ENCODE assay signal across 1 cellular context in the genomic region with DNA sequence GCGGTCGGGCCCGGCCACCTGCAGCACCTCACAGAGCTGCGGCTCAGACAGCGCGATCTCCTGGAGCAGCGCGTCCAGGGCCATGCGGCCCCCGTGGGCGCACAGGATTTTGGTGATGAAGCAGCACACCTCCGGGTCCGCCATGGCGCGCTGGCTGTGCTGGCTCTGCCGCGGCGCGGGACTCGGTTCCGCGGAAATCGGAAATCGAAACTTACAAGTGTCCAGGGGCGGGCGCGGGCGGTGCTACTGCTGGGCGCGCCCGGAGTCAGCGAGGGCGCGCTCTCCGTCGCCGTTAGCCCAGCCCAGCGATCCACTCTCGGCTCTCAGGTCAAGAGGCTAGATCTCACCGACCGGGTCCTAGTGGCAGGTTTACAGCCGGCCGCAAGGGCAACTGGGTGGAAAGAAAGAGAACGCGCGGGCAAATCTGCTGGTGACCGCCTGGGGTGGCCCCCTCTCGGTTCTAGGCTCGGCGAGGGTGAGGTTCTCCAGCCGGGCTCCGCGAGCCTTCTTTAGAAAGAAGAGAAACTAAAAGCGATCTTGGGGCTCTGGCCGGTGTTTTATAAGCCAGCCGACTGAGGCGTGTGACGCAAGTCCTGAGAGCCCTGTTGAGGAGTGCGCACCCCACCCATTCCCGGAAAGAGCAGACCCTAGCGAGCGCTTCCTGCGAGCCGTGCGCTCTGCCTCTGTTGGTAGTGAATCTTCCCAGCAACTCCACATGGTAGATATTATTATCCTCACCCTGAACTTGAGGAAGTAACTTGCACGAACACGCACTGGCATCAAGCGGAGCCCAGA.
A peak's percentile ranks its signal among the peaks of the same experiment; 100 is the strongest.
TF ChIP-seq lines count a peak whose summit lies in the region.

A gene (minus strand): TSS at position 533 of the 795 bp plus-strand sequence. CDS start 389 bp downstream, at position 144.

TF ChIP-seq in K562, 482 proteins besides CTCF, POLR2A, EP300 and RAD21 (continued from another document and continues in another):
- TF ChIP-seq SPI1 (IDR thresholded peaks at IDR 0.05; ENCODE audit: borderline replicate concordance, low read depth, low read length): 0 out of 2 replicates have a peak, but pooled peaks have one; percentile 2
- TF ChIP-seq LEF1 (IDR thresholded peaks at IDR 0.05): no peak
- no peak for TF ChIP-seq TCF7L2 (IDR thresholded peaks at IDR 0.05; ENCODE audit: low read depth, low read length)
- TF ChIP-seq ERF (CRISPR knock-in tag; IDR thresholded peaks at IDR 0.05): no peak; the same call in 1 of the 2 replicates
- peak; percentile 36 for TF ChIP-seq NCOA1 (IDR thresholded peaks at IDR 0.05; ENCODE audit: low read depth)
- TF ChIP-seq BRD4 (IDR thresholded peaks at IDR 0.05): peak; percentile 59
- TF ChIP-seq BCOR (IDR thresholded peaks at IDR 0.05): peak; percentile 87
- no peak for TF ChIP-seq ZNF551 (CRISPR knock-in tag; IDR thresholded peaks at IDR 0.05)
- no peak for TF ChIP-seq PHTF2 (CRISPR knock-in tag; IDR thresholded peaks at IDR 0.05)
- peak; percentile 57; the same call in 1 of the 2 replicates for TF ChIP-seq HLTF (IDR thresholded peaks at IDR 0.05)
- no peak for TF ChIP-seq ZNF445 (CRISPR knock-in tag; IDR thresholded peaks at IDR 0.05; ENCODE audit: low read depth)
- TF ChIP-seq ZNF77 (CRISPR knock-in tag; IDR thresholded peaks at IDR 0.05): no peak
- TF ChIP-seq, protein P1, sequence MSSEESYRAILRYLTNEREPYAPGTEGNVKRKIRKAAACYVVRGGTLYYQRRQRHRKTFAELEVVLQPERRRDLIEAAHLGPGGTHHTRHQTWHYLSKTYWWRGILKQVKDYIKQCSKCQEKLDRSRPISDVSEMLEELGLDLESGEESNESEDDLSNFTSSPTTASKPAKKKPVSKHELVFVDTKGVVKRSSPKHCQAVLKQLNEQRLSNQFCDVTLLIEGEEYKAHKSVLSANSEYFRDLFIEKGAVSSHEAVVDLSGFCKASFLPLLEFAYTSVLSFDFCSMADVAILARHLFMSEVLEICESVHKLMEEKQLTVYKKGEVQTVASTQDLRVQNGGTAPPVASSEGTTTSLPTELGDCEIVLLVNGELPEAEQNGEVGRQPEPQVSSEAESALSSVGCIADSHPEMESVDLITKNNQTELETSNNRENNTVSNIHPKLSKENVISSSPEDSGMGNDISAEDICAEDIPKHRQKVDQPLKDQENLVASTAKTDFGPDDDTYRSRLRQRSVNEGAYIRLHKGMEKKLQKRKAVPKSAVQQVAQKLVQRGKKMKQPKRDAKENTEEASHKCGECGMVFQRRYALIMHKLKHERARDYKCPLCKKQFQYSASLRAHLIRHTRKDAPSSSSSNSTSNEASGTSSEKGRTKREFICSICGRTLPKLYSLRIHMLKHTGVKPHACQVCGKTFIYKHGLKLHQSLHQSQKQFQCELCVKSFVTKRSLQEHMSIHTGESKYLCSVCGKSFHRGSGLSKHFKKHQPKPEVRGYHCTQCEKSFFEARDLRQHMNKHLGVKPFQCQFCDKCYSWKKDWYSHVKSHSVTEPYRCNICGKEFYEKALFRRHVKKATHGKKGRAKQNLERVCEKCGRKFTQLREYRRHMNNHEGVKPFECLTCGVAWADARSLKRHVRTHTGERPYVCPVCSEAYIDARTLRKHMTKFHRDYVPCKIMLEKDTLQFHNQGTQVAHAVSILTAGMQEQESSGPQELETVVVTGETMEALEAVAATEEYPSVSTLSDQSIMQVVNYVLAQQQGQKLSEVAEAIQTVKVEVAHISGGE (CRISPR knock-in tag; IDR thresholded peaks at IDR 0.05): peak in 2 of 3 experiments; percentile 59 to 89; a peak in 4 of 6 replicates
- TF ChIP-seq, protein P2, sequence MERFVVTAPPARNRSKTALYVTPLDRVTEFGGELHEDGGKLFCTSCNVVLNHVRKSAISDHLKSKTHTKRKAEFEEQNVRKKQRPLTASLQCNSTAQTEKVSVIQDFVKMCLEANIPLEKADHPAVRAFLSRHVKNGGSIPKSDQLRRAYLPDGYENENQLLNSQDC (CRISPR knock-in tag; IDR thresholded peaks at IDR 0.05): no peak; the same call in 1 of the 2 replicates
- TF ChIP-seq PPARD (CRISPR knock-in tag; IDR thresholded peaks at IDR 0.05): no peak
- no peak for TF ChIP-seq ILK (tag; IDR thresholded peaks at IDR 0.05; ENCODE audit: borderline replicate concordance, low read depth)
- TF ChIP-seq BRCA1 (IDR thresholded peaks at IDR 0.05): no peak
- no peak for TF ChIP-seq BRCA1 (CRISPR knock-in tag; IDR thresholded peaks at IDR 0.05)
- TF ChIP-seq, protein P3, sequence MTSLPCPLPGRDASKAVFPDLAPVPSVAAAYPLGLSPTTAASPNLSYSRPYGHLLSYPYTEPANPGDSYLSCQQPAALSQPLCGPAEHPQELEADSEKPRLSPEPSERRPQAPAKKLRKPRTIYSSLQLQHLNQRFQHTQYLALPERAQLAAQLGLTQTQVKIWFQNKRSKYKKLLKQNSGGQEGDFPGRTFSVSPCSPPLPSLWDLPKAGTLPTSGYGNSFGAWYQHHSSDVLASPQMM (CRISPR knock-in tag; IDR thresholded peaks at IDR 0.05): no peak
- TF ChIP-seq JUNB (CRISPR knock-in tag; conservative IDR thresholded peaks at IDR 0.05): no peak
- no peak for TF ChIP-seq ZNF79 (CRISPR knock-in tag; IDR thresholded peaks at IDR 0.05; ENCODE audit: low read depth)
- peak; percentile 81; the same call in 1 of the 2 replicates for TF ChIP-seq SNIP1 (IDR thresholded peaks at IDR 0.05; ENCODE audit: low read depth)
- TF ChIP-seq, protein P4, sequence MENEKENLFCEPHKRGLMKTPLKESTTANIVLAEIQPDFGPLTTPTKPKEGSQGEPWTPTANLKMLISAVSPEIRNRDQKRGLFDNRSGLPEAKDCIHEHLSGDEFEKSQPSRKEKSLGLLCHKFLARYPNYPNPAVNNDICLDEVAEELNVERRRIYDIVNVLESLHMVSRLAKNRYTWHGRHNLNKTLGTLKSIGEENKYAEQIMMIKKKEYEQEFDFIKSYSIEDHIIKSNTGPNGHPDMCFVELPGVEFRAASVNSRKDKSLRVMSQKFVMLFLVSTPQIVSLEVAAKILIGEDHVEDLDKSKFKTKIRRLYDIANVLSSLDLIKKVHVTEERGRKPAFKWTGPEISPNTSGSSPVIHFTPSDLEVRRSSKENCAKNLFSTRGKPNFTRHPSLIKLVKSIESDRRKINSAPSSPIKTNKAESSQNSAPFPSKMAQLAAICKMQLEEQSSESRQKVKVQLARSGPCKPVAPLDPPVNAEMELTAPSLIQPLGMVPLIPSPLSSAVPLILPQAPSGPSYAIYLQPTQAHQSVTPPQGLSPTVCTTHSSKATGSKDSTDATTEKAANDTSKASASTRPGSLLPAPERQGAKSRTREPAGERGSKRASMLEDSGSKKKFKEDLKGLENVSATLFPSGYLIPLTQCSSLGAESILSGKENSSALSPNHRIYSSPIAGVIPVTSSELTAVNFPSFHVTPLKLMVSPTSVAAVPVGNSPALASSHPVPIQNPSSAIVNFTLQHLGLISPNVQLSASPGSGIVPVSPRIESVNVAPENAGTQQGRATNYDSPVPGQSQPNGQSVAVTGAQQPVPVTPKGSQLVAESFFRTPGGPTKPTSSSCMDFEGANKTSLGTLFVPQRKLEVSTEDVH (IDR thresholded peaks at IDR 0.05; ENCODE audit: low read depth, partially characterized antibody): peak; percentile 81
- TF ChIP-seq, protein P5, sequence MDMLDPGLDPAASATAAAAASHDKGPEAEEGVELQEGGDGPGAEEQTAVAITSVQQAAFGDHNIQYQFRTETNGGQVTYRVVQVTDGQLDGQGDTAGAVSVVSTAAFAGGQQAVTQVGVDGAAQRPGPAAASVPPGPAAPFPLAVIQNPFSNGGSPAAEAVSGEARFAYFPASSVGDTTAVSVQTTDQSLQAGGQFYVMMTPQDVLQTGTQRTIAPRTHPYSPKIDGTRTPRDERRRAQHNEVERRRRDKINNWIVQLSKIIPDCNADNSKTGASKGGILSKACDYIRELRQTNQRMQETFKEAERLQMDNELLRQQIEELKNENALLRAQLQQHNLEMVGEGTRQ (CRISPR knock-in tag; IDR thresholded peaks at IDR 0.05): no peak
- TF ChIP-seq MTA3 (IDR thresholded peaks at IDR 0.05; ENCODE audit: borderline replicate concordance): peak; percentile 83
- TF ChIP-seq, protein P6, sequence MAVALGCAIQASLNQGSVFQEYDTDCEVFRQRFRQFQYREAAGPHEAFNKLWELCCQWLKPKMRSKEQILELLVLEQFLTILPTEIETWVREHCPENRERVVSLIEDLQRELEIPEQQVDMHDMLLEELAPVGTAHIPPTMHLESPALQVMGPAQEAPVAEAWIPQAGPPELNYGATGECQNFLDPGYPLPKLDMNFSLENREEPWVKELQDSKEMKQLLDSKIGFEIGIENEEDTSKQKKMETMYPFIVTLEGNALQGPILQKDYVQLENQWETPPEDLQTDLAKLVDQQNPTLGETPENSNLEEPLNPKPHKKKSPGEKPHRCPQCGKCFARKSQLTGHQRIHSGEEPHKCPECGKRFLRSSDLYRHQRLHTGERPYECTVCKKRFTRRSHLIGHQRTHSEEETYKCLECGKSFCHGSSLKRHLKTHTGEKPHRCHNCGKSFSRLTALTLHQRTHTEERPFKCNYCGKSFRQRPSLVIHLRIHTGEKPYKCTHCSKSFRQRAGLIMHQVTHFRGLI (CRISPR knock-in tag; IDR thresholded peaks at IDR 0.05): peak; percentile 36; the same call in 1 of the 2 replicates
- TF ChIP-seq, protein P7, sequence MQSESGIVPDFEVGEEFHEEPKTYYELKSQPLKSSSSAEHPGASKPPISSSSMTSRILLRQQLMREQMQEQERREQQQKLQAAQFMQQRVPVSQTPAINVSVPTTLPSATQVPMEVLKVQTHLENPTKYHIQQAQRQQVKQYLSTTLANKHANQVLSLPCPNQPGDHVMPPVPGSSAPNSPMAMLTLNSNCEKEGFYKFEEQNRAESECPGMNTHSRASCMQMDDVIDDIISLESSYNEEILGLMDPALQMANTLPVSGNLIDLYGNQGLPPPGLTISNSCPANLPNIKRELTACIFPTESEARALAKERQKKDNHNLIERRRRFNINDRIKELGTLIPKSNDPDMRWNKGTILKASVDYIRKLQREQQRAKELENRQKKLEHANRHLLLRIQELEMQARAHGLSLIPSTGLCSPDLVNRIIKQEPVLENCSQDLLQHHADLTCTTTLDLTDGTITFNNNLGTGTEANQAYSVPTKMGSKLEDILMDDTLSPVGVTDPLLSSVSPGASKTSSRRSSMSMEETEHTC (IDR thresholded peaks at IDR 0.05): no peak
- TF ChIP-seq ZBTB7A (IDR thresholded peaks at IDR 0.05; ENCODE audit: borderline replicate concordance, control insufficient read depth, low read depth, low read length): peak; percentile 74; the same call in 1 of the 2 replicates
- TF ChIP-seq POLR2H (tag; IDR thresholded peaks at IDR 0.05; ENCODE audit: low read depth): peak; percentile 95
- TF ChIP-seq, protein P8, sequence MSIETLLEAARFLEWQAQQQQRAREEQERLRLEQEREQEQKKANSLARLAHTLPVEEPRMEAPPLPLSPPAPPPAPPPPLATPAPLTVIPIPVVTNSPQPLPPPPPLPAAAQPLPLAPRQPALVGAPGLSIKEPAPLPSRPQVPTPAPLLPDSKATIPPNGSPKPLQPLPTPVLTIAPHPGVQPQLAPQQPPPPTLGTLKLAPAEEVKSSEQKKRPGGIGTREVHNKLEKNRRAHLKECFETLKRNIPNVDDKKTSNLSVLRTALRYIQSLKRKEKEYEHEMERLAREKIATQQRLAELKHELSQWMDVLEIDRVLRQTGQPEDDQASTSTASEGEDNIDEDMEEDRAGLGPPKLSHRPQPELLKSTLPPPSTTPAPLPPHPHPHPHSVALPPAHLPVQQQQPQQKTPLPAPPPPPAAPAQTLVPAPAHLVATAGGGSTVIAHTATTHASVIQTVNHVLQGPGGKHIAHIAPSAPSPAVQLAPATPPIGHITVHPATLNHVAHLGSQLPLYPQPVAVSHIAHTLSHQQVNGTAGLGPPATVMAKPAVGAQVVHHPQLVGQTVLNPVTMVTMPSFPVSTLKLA (conservative IDR thresholded peaks at IDR 0.05): peak; percentile 55 to 84; a peak in 3 of 4 replicates
- TF ChIP-seq STAT5A (IDR thresholded peaks at IDR 0.05; ENCODE audit: borderline replicate concordance, low read length): peak; percentile 35; the same call in 1 of the 2 replicates
- peak; percentile 17; the same call in 1 of the 2 replicates for TF ChIP-seq TRIM28 (IDR thresholded peaks at IDR 0.05)
- TF ChIP-seq NR1H2 (CRISPR knock-in tag; IDR thresholded peaks at IDR 0.05): no peak
- TF ChIP-seq ZNF785 (CRISPR knock-in tag; IDR thresholded peaks at IDR 0.05): no peak
- TF ChIP-seq, protein P9, sequence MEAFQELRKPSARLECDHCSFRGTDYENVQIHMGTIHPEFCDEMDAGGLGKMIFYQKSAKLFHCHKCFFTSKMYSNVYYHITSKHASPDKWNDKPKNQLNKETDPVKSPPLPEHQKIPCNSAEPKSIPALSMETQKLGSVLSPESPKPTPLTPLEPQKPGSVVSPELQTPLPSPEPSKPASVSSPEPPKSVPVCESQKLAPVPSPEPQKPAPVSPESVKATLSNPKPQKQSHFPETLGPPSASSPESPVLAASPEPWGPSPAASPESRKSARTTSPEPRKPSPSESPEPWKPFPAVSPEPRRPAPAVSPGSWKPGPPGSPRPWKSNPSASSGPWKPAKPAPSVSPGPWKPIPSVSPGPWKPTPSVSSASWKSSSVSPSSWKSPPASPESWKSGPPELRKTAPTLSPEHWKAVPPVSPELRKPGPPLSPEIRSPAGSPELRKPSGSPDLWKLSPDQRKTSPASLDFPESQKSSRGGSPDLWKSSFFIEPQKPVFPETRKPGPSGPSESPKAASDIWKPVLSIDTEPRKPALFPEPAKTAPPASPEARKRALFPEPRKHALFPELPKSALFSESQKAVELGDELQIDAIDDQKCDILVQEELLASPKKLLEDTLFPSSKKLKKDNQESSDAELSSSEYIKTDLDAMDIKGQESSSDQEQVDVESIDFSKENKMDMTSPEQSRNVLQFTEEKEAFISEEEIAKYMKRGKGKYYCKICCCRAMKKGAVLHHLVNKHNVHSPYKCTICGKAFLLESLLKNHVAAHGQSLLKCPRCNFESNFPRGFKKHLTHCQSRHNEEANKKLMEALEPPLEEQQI (IDR thresholded peaks at IDR 0.05): no peak; the same call in 1 of the 2 replicates
- TF ChIP-seq XRCC4 (IDR thresholded peaks at IDR 0.05; ENCODE audit: extremely low read depth, insufficient read depth, insufficient read length): no peak
- TF ChIP-seq ZNF589 (CRISPR knock-in tag; IDR thresholded peaks at IDR 0.05; ENCODE audit: low read depth): no peak; the same call in 1 of the 2 replicates
- no peak for TF ChIP-seq ZNF586 (CRISPR knock-in tag; conservative IDR thresholded peaks at IDR 0.05)
- TF ChIP-seq CXXC5 (CRISPR knock-in tag; IDR thresholded peaks at IDR 0.05): peak; percentile 90
- peak; percentile 39 for TF ChIP-seq PRPF4 (IDR thresholded peaks at IDR 0.05; ENCODE audit: insufficient read depth, low read depth, low read length, poor library complexity, severe bottlenecking)
- no peak for TF ChIP-seq POLR2AphosphoS2 (IDR thresholded peaks at IDR 0.05; ENCODE audit: low read length)
- TF ChIP-seq ZNF239 (CRISPR knock-in tag; IDR thresholded peaks at IDR 0.05): no peak
- 0 out of 2 replicates have a peak, but pooled peaks have one; percentile 70 for TF ChIP-seq ZNF644 (tag; IDR thresholded peaks at IDR 0.05; ENCODE audit: low read depth)
- peak in 1 of 2 experiments; percentile 76; a peak in 1 of 4 replicates for TF ChIP-seq ETV6 (IDR thresholded peaks at IDR 0.05; ENCODE audit: borderline replicate concordance in 1 of 2, low read depth in 2 of 2, low read length in 1 of 2)
- no peak; the same call in 1 of the 2 replicates for TF ChIP-seq ETV6 (CRISPR knock-in tag; IDR thresholded peaks at IDR 0.05; ENCODE audit: borderline replicate concordance)
- TF ChIP-seq HEY1 (CRISPR knock-in tag; IDR thresholded peaks at IDR 0.05; ENCODE audit: borderline replicate concordance): peak; percentile 80; the same call in 1 of the 2 replicates
- peak; percentile 88; the same call in 1 of the 2 replicates for TF ChIP-seq GTF2E2 (tag; IDR thresholded peaks at IDR 0.05)
- peak in 1 of 2 experiments; percentile 21; a peak in 1 of 4 replicates for TF ChIP-seq ARNT (IDR thresholded peaks at IDR 0.05)
- peak; percentile 92 for TF ChIP-seq CEBPB (tag; IDR thresholded peaks at IDR 0.05)
- TF ChIP-seq ZNF253 (CRISPR knock-in tag; conservative IDR thresholded peaks at IDR 0.05): no peak
